Comparison of ENCODE assay signal across 27 cellular contexts in genomic region chr11:5069272-5069671, GRCh38. TPM values are rescaled to one million over a fixed set of nuclear protein-coding genes. Genes with fewer than 3 reads are reported as not detected.
DNase-seq lines count a peak whose midpoint lies in the region; TF ChIP-seq lines count a peak whose summit lies in the region.
"Had no signal": no experiment of that assay in that cellular context is flagged by ENCODE, and none has a peak within 500 bp of the region (broad histone marks: within the 10 kb centered on the region; RNA-seq: fewer than 3 reads in every experiment).

Gene OR52E1 (plus strand): TSS chr11:5069572.

- no peaks in the 10 kb centered on the region for H3K4me1 Mint-ChIP-seq in neural crest cell
- H3K4me1 Mint-ChIP-seq: B cell; CD14-positive monocyte; CD4-positive, alpha-beta memory T cell; CD4-positive, CD25-positive, alpha-beta regulatory T cell; CD8-positive, alpha-beta memory T cell had no signal

- no peak for TF ChIP-seq CTCF in neural crest cell (conservative IDR thresholded peaks at IDR 0.05)

- no peak for DNase-seq in neural crest cell (ENCODE audit: low read depth, low spot score)
- no peak for DNase-seq in activated CD4-positive, alpha-beta T cell treated with anti-CD3 and anti-CD28 coated beads, Interleukin-2, amount 50 U/mL, for 4 hours
- DNase-seq: 8988T; ACHN; AML-193; BE2C; C1 segment of cervical spinal cord; Caco-2; Calu3; CD4-positive, alpha-beta memory T cell; CD4-positive, alpha-beta T cell; CD4-positive, CD25-positive, alpha-beta regulatory T cell; CD8-positive, alpha-beta memory T cell; CD8-positive, alpha-beta T cell; COR-L47; DMS 273 treated with DMSO at 0.1 percent for 48 hours; DMS153; DMS53; DMS79; DMS79 treated with DMSO at 0.1 percent for 48 hours; DND-41; EL had no signal

- H3K36me3 Mint-ChIP-seq in neural crest cell (ENCODE audit: low read depth), result no peaks in the 10 kb centered on the region
- H3K36me3 Mint-ChIP-seq: CD14-positive monocyte; CD4-positive, alpha-beta memory T cell; CD4-positive, CD25-positive, alpha-beta regulatory T cell; CD8-positive, alpha-beta memory T cell; CD8-positive, alpha-beta T cell had no signal

- peaks cover 23% of the 10 kb centered on the region for H3K27me3 Mint-ChIP-seq in neural crest cell (ENCODE audit: low read depth)
- H3K27me3 Mint-ChIP-seq: CD4-positive, CD25-positive, alpha-beta regulatory T cell had no signal

- peak within 1 kb of the TSS; percentile 81 for H3K27ac Mint-ChIP-seq in neural crest cell (ENCODE audit: unreplicated experiment)
- H3K27ac Mint-ChIP-seq: B cell; CD14-positive monocyte; CD4-positive, alpha-beta memory T cell; CD4-positive, alpha-beta T cell; CD4-positive, CD25-positive, alpha-beta regulatory T cell; CD8-positive, alpha-beta memory T cell; CD8-positive, alpha-beta T cell had no signal

- no peak within 1 kb of the TSS for H3K4me3 Mint-ChIP-seq in neural crest cell
- H3K4me3 Mint-ChIP-seq: B cell; CD14-positive monocyte; CD4-positive, alpha-beta memory T cell; CD4-positive, alpha-beta T cell; CD4-positive, CD25-positive, alpha-beta regulatory T cell; CD8-positive, alpha-beta memory T cell; CD8-positive, alpha-beta T cell had no signal

- H3K9me3 Mint-ChIP-seq in neural crest cell, result no peaks in the 10 kb centered on the region
- H3K9me3 Mint-ChIP-seq: CD14-positive monocyte; CD4-positive, alpha-beta memory T cell; CD4-positive, alpha-beta T cell; CD8-positive, alpha-beta T cell had no signal

RNA-seq across cellular contexts. Expression of gene OR52E1, which starts in this region (rescaled TPM):
- total RNA-seq in neural crest cell, result not detected in 2 replicates
- total RNA-seq: A172; A673; B cell; Caco-2; Calu3; CD4-positive, alpha-beta memory T cell; CD4-positive, alpha-beta T cell; CD4-positive, CD25-positive, alpha-beta regulatory T cell; CD8-positive, alpha-beta memory T cell; CD8-positive, alpha-beta T cell; Daoy had no signal
